In genomic region chr12:7667025-7667575, GRCh38 we compare ENCODE assay signal across 2 cellular contexts.
TF ChIP-seq lines count a peak whose summit lies in the region.

No MANE protein-coding gene starts in this region.

TF ChIP-seq in GM12891, 5 proteins besides CTCF, POLR2A, EP300 and RAD21:
- no peak for TF ChIP-seq POU2F2 (IDR thresholded peaks at IDR 0.05; ENCODE audit: low read depth, low read length)
- no peak for TF ChIP-seq SPI1 (IDR thresholded peaks at IDR 0.05; ENCODE audit: low read depth, low read length)
- TF ChIP-seq TAF1 (IDR thresholded peaks at IDR 0.05; ENCODE audit: low read depth, low read length): no peak
- TF ChIP-seq PAX5 (IDR thresholded peaks at IDR 0.05; ENCODE audit: insufficient read depth, low read length, severe bottlenecking): no peak
- no peak for TF ChIP-seq POLR2AphosphoS5 (IDR thresholded peaks at IDR 0.05; ENCODE audit: low read depth, low read length)

TF ChIP-seq in H1, 55 proteins besides CTCF, POLR2A, EP300 and RAD21:
- TF ChIP-seq RXRA (IDR thresholded peaks at IDR 0.05; ENCODE audit: insufficient read depth, low read depth, low read length) (0 out of 2 replicates have a peak, but pooled peaks have one; percentile 32), GABPA (IDR thresholded peaks at IDR 0.05; ENCODE audit: borderline replicate concordance, insufficient read depth, low read length) (no peak)
